Comparison of ENCODE assay signal across 8 cellular contexts in the genomic region with DNA sequence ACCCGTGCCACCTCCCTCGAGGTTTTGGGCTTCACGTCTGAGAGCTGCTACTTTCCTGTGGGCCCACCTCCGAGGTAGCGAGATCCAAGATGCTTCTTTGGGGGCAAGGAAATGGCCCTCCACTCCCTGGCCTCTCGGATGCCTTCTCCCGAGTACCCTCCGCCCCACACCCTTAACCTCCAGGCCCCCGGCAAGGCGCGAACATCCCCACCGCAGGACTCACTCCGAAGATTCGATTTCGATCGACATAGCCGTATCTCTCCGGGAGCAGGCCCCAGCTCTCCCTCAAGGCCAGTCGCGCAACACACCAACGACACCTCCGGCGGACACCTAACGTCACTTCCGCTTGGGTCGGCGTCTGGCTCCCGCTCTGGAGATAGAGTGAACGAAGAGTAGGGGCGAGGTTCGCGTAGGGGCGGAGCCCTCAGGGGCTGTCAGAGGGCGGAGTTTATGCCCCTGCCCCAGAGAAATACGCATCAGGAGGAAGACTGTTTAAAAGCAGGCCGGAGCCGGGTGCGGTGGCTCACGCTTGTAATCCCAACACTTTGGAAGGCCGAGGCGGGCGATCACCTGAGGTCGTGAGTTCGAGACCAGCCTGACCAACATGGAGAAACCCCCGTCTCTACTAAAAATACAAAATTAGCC. TPM values are rescaled to one million over a fixed set of nuclear protein-coding genes. Genes with fewer than 3 reads are reported as not detected.
DNase-seq lines count a peak whose midpoint lies in the region; ATAC-seq and TF ChIP-seq lines count a peak whose summit lies in the region.

SMU1 (minus strand) TSS at position 315 of the 645 bp plus-strand sequence; CDS start at position 249, 66 bp downstream.

- no peaks in the 10 kb centered on the region for H3K9me3 ChIP-seq in prostate gland

- TF ChIP-seq POLR2A in prostate gland (IDR thresholded peaks at IDR 0.05) = peak; percentile 78

- peak within 1 kb of the TSS; percentile 51 to 84 for H3K4me3 ChIP-seq in prostate gland
- H3K4me3 ChIP-seq in urinary bladder (ENCODE audit: low read depth, low read length) = peak within 1 kb of the TSS; percentile 63

- peak; percentile 59 to 75 for DNase-seq in NCI-H187 (lab: John Stamatoyannopoulos, UW)
- DNase-seq in T-helper 2 cell = peak; percentile 83 to 99 (median 93)
- peak; percentile 97 for DNase-seq in left ventricle myocardium superior
- peak; percentile 95 for DNase-seq in prostate gland (ENCODE audit: low spot score)

- intact Hi-C loops in left ventricle myocardium superior (cut with micrococcal nuclease) = no loop called here
- intact Hi-C loops in prostate gland (cut with DNase I) = no loop called here

- H3K27me3 ChIP-seq in prostate gland (replicated peaks; ENCODE audit: insufficient read depth) = no peaks in the 10 kb centered on the region

- 0% methylated on average over 45 of the region's 45 CpGs for WGBS in prostate gland
- under 1% methylated on average over 45 of the region's 45 CpGs for WGBS in urinary bladder

- no peak for TF ChIP-seq CTCF in prostate gland (IDR thresholded peaks at IDR 0.05)

- H3K27ac ChIP-seq in angular gyrus (ENCODE audit: low read depth, low read length) (peak within 1 kb of the TSS; percentile 86), prostate gland (peak within 1 kb of the TSS; percentile 89 to 92), urinary bladder (ENCODE audit: low read depth) (peak within 1 kb of the TSS; percentile 94)

- no peaks in the 10 kb centered on the region for H3K4me1 ChIP-seq in prostate gland (replicated peaks)
- no peaks in the 10 kb centered on the region for H3K4me1 ChIP-seq in urinary bladder (ENCODE audit: insufficient read depth)

- peak; percentile 99 for ATAC-seq in GM18498 (IDR thresholded peaks at IDR 0.05; ENCODE audit: unreplicated experiment)
- ATAC-seq in HG02938 (IDR thresholded peaks at IDR 0.05; ENCODE audit: unreplicated experiment) = peak; percentile 98
- ATAC-seq in left ventricle myocardium superior = peak; percentile 98

- H3K36me3 ChIP-seq in prostate gland = no peaks in the 10 kb centered on the region
- peaks cover 4% of the 10 kb centered on the region for H3K36me3 ChIP-seq in urinary bladder (ENCODE audit: insufficient read depth)

RNA-seq across cellular contexts. Expression of gene SMU1, which starts in this region (rescaled TPM):
- total RNA-seq in left ventricle myocardium superior (16.3 TPM), prostate gland (10 to 100 TPM; 18.4 to 19.1 TPM), urinary bladder (37.0 TPM)
- 14.3 TPM for polyA plus RNA-seq in urinary bladder

Comparison
In these comparisons a context has a peak if more than half of its experiments do, and no peak if none do; other contexts are left out.
1. Peak in every context shown above with its lines: DNase-seq, ATAC-seq, H3K4me3 ChIP-seq and H3K27ac ChIP-seq.